Comparison of ENCODE assay signal across 8 cellular contexts in genomic region chr9:129597355-129598088, GRCh38. TPM values are rescaled to one million over a fixed set of nuclear protein-coding genes. Genes with fewer than 3 reads are reported as not detected.
A peak's percentile ranks its signal among the peaks of the same experiment; 100 is the strongest.
DNase-seq lines count a peak whose midpoint lies in the region; ATAC-seq and TF ChIP-seq lines count a peak whose summit lies in the region.

No MANE protein-coding gene starts in this region.

- H3K4me3 Mint-ChIP-seq in CD4-positive, alpha-beta T cell, result peak overlapping the region; percentile 69

- CTCF ChIA-PET in CD4-positive, alpha-beta T cell (lab: Charles Lee), result interaction anchor here (0.8 to 1.4 kb wide), 2 partner anchors 11 to 138 kb away, joined by 4 read pairs; no protein-coding TSS in a partner anchor

- peak in 1 of 10 experiments; percentile 32 for DNase-seq in CD4-positive, alpha-beta T cell
- DNase-seq in choroid plexus epithelial cell (ENCODE audit: low read depth) (peak; percentile 87), lower lobe of right lung (peak; percentile 80), thyroid gland (peak; percentile 58 to 62), NCI-H446 treated with DMSO at 0.1 percent for 48 hours (lab: John Stamatoyannopoulos, UW) (no peak), middle frontal gyrus (ENCODE audit: extremely low spot score, low spot score) (no peak), NCI-H146 (lab: John Stamatoyannopoulos, UW) (no peak)

- H3K36me3 Mint-ChIP-seq in CD4-positive, alpha-beta T cell (ENCODE audit: low read depth), result no peaks in the 10 kb centered on the region

- no peak for TF ChIP-seq CTCF in CD4-positive, alpha-beta T cell (IDR thresholded peaks at IDR 0.05)
- TF ChIP-seq CTCF in choroid plexus epithelial cell (conservative IDR thresholded peaks at IDR 0.05; ENCODE audit: low read depth, low read length) (no peak), lower lobe of right lung (IDR thresholded peaks at IDR 0.05) (no peak), thyroid gland (IDR thresholded peaks at IDR 0.05) (no peak)

- peak; percentile 66 for ATAC-seq in CD4-positive, alpha-beta T cell (ENCODE audit: poor library complexity)
- ATAC-seq in lower lobe of right lung, result peak; percentile 81 to 86

- 11 to 37% methylated on average over 7 to 11 of the region's 57 CpGs for WGBS in thyroid gland, 2 donors

- H3K4me1 Mint-ChIP-seq in CD4-positive, alpha-beta T cell (ENCODE audit: low read depth), result peaks cover 16% of the 10 kb centered on the region

- H3K27me3 ChIP-seq in CD4-positive, alpha-beta T cell (ENCODE audit: control insufficient read depth, insufficient read depth, low read length), result peaks cover 3% of the 10 kb centered on the region
- H3K27me3 ChIP-seq in lower lobe of right lung (ENCODE audit: low read depth) (no peaks in the 10 kb centered on the region), thyroid gland (no peaks in the 10 kb centered on the region)

- H3K27me3 Mint-ChIP-seq in CD4-positive, alpha-beta T cell, result peaks cover 6% of the 10 kb centered on the region

- H3K27ac ChIP-seq in CD4-positive, alpha-beta T cell (ENCODE audit: low read depth, low read length), result no peak overlapping the region
- peak overlapping the region; percentile 87 for H3K27ac ChIP-seq in lower lobe of right lung
- H3K27ac ChIP-seq in thyroid gland, result peak overlapping the region; percentile 62 to 83 (median 65)

- peak overlapping the region; percentile 33 for H3K27ac Mint-ChIP-seq in CD4-positive, alpha-beta T cell

- intact Hi-C loops in CD4-positive, alpha-beta T cell (cut with DNase I, micrococcal nuclease), result no loop called here
- intact Hi-C loops in lower lobe of right lung (cut with DNase I) (no loop called here), thyroid gland (cut with DNase I) (no loop called here)

- POLR2A ChIA-PET in CD4-positive, alpha-beta T cell (lab: Charles Lee), result interaction anchor here (0.6 to 1.5 kb wide), 5 partner anchors 8 to 362 kb away, joined by 3 to 7 read pairs (median 3); no protein-coding TSS in a partner anchor

- no peak for TF ChIP-seq RAD21 in Ishikawa (IDR thresholded peaks at IDR 0.05; ENCODE audit: low read depth)

- H3K4me3 ChIP-seq in choroid plexus epithelial cell (ENCODE audit: low read depth, low read length) (peak overlapping the region; percentile 54), lower lobe of right lung (peak overlapping the region; percentile 57), thyroid gland (replicated peaks in 1 of 3) (peak overlapping the region in 1 of 3 donors; percentile 28)

- H3K4me1 ChIP-seq in lower lobe of right lung (peaks cover 37% of the 10 kb centered on the region), thyroid gland (peaks cover 9 to 18% of the 10 kb centered on the region in 2 donors)

- TF ChIP-seq POLR2A in thyroid gland (IDR thresholded peaks at IDR 0.05), result no peak

- H3K36me3 ChIP-seq in lower lobe of right lung (no peaks in the 10 kb centered on the region), thyroid gland (no peaks in the 10 kb centered on the region)

- peak; percentile 41; the same call in 1 of the 2 replicates for TF ChIP-seq EP300 in Ishikawa (IDR thresholded peaks at IDR 0.05; ENCODE audit: borderline replicate concordance)

- no peaks in the 10 kb centered on the region for H3K9me3 ChIP-seq in CD4-positive, alpha-beta T cell (ENCODE audit: control insufficient read depth, low read length)
- H3K9me3 ChIP-seq in lower lobe of right lung (no peaks in the 10 kb centered on the region), thyroid gland (no peaks in the 10 kb centered on the region)

- H3K9me3 Mint-ChIP-seq in CD4-positive, alpha-beta T cell, result no peaks in the 10 kb centered on the region

TF ChIP-seq in Ishikawa, 13 proteins besides CTCF, POLR2A, EP300 and RAD21:
- TF ChIP-seq ZBTB7A (IDR thresholded peaks at IDR 0.05; ENCODE audit: low read depth) (no peak), MAX (IDR thresholded peaks at IDR 0.05) (no peak), EGR1 (IDR thresholded peaks at IDR 0.05) (peak; percentile 29; the same call in 1 of the 2 replicates), TCF12 (IDR thresholded peaks at IDR 0.05; ENCODE audit: low read depth) (peak; percentile 69), TAF1 (IDR thresholded peaks at IDR 0.05; ENCODE audit: low read depth) (peak; percentile 29; the same call in 1 of the 2 replicates), YY1 (IDR thresholded peaks at IDR 0.05; ENCODE audit: low read depth) (no peak), CEBPB (IDR thresholded peaks at IDR 0.05) (no peak), CREB1 (IDR thresholded peaks at IDR 0.05; ENCODE audit: low read depth) (no peak), FOXM1 (IDR thresholded peaks at IDR 0.05; ENCODE audit: borderline replicate concordance, low read depth) (peak; percentile 45; the same call in 1 of the 2 replicates), NFIC (IDR thresholded peaks at IDR 0.05) (peak; percentile 85), USF1 (IDR thresholded peaks at IDR 0.05) (no peak), TEAD4 (IDR thresholded peaks at IDR 0.05) (0 out of 2 replicates have a peak, but pooled peaks have one; percentile 11)
TF ChIP-seq in Ishikawa: peak in this region for 6.

RNA-seq across cellular contexts. Expression of gene C9orf50, which starts 23.4 kb away (rescaled TPM):
- not detected for total RNA-seq in CD4-positive, alpha-beta T cell
- total RNA-seq in lower lobe of right lung (not detected), thyroid gland (not detected)

RNA-seq across cellular contexts. Expression of gene NTMT1, which starts 28.4 kb away (rescaled TPM):
- total RNA-seq in CD4-positive, alpha-beta T cell, result 10 to 100 TPM; 50.7 to 52.5 TPM
- total RNA-seq in lower lobe of right lung (25.1 TPM), thyroid gland (10 to 100 TPM; 19.6 to 28.4 (median 22.6) TPM)

RNA-seq across cellular contexts. Expression of gene ASB6, which starts 44.4 kb away (rescaled TPM):
- 10 to 100 TPM; 28.5 to 29.3 TPM for total RNA-seq in CD4-positive, alpha-beta T cell
- total RNA-seq in lower lobe of right lung, result 14.6 TPM
- 10 to 100 TPM; 21.7 to 29.2 (median 24.0) TPM for total RNA-seq in thyroid gland

Comparison
In these comparisons a context has a peak if more than half of its experiments do, and no peak if none do; other contexts are left out.
1. DNase-seq: peak in choroid plexus epithelial cell (single experiment), lower lobe of right lung (single experiment) and thyroid gland (2 of 2); none in NCI-H446 treated with DMSO at 0.1 percent for 48 hours (single experiment), middle frontal gyrus (single experiment) and NCI-H146 (single experiment).